ENCODE assay signal across 17 cellular contexts in the genomic region with DNA sequence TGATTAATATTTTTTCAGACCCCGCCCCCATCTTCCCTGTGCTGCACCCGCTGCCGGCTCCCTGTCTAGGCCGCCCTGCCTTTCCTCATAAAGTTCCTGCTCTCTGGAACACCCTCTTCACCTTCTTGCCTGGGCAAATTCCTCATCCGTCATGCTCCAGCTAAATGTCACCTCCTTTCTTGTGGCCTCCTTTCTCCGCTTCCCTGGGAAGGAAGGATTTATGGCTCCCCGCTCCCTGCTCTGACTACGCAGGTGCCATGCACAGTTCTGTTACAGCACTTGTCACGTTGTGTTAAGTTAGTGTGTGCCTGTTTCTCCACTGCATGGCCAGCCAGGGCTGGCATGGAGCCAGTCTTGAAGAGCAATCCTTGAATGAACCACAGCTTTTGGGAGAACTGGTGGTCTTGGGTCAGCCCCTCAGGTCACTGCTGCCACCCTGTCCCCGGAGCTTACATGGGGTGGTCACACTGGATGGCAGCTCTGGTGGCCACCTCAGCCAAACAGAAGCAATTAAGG.
"Had no signal": no experiment of that assay in that cellular context is flagged by ENCODE, and none has a peak within 500 bp of the region (broad histone marks: within the 10 kb centered on the region; RNA-seq: fewer than 3 reads in every experiment).

No MANE protein-coding gene starts in this region.

- H3K4me1 ChIP-seq: heart right ventricle, neural progenitor cell, sigmoid colon, testis, upper lobe of right lung had no signal

- H3K9me3 ChIP-seq: heart right ventricle, ovary, sigmoid colon, spleen, stomach, testis, upper lobe of right lung had no signal

- H3K4me3 ChIP-seq: dorsolateral prefrontal cortex, heart right ventricle, neural progenitor cell, ovary, sigmoid colon, spleen, stomach, testis, upper lobe of right lung had no signal

- H3K27ac ChIP-seq: heart right ventricle, neural progenitor cell, ovary, sigmoid colon, spleen, stomach, testis, upper lobe of right lung had no signal

- H3K36me3 ChIP-seq: heart right ventricle, neural progenitor cell, ovary, sigmoid colon, spleen, stomach, upper lobe of right lung had no signal

- ATAC-seq: activated CD4-positive, CD25-positive, alpha-beta regulatory T cell treated with anti-CD3 and anti-CD28 coated beads, Interleukin-2, amount 50 U/mL, for 24 hours; activated naive CD8-positive, alpha-beta T cell treated with anti-CD3 and anti-CD28 coated beads, Interleukin-2, amount 50 U/mL, for 24 hours; left colon; upper lobe of right lung had no signal

- DNase-seq: activated naive CD4-positive, alpha-beta T cell; activated naive CD8-positive, alpha-beta T cell treated with anti-CD3 and anti-CD28 coated beads, Interleukin-2, amount 50 U/mL, for 24 hours; activated T-cell treated with anti-CD3 and anti-CD28 coated beads for 4 hours; endodermal cell; heart right ventricle; left colon; ovary; sigmoid colon; spleen; stimulated activated CD4-positive, alpha-beta T cell treated with anti-CD3 and anti-CD28 coated beads, Interleukin-1b, Interleukin-23, amount 100 ng/mL, for 48 hours; stomach; T-helper 9 cell; testis; upper lobe of right lung had no signal

- H3K27me3 ChIP-seq: ovary, testis had no signal
